ENCODE assay signal across 25 cellular contexts in the genomic region with DNA sequence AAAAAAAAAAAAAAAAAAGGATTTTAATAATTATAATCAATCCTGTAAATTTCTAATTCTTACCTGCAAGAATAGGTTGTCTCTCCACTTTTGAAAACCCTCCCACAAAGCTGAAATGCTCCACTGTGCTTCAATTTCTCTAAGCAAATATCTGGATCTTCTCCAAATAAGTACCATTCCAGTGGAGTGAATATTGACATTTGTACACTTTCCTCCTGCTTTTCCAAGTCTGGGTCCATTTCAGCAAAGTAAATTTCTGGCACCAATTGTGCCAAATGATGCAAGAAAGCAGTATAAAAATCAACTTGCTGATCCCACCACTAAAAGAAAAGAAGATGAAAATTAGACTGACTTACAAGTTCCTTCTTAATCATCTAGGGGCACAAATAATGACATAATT. TPM values are rescaled to one million over a fixed set of nuclear protein-coding genes. Genes with fewer than 3 reads are reported as not detected.
DNase-seq lines count a peak whose midpoint lies in the region; ATAC-seq, FAIRE-seq and TF ChIP-seq lines count a peak whose summit lies in the region.
"Had no signal": no experiment of that assay in that cellular context is flagged by ENCODE, and none has a peak within 500 bp of the region (broad histone marks: within the 10 kb centered on the region; RNA-seq: fewer than 3 reads in every experiment).

No MANE protein-coding gene starts in this region.

- no peaks in the 10 kb centered on the region; the same call in none of the 2 replicates for H3K79me2 ChIP-seq in GM12878 (ENCODE audit: control insufficient read depth, insufficient read depth, low read length)

- no peak for TF ChIP-seq POLR2A in GM12878 (IDR thresholded peaks at IDR 0.05; ENCODE audit: low read depth, low read length)

- in situ Hi-C loops in GM12878 (cut with MboI) = no loop called here

- no peaks in the 10 kb centered on the region for H3K27me3 Mint-ChIP-seq in natural killer cell (ENCODE audit: low read depth in 2 of 2)
- H3K27me3 Mint-ChIP-seq in natural killer cell treated with Interleukin-12 subunit alpha and Interleukin-12 subunit beta and Interleukin-15 and Interleukin-18, amount 100 ng/mL, for 72 hours = no peaks in the 10 kb centered on the region
- H3K27me3 Mint-ChIP-seq in activated CD4-positive, alpha-beta memory T cell treated with anti-CD3 and anti-CD28 coated beads for 36 hours = no peaks in the 10 kb centered on the region
- H3K27me3 Mint-ChIP-seq: T-cell had no signal

- H3K9me3 ChIP-seq in GM12878 (replicated peaks; ENCODE audit: control insufficient read depth, insufficient read depth, low read length) (no peaks in the 10 kb centered on the region), heart right ventricle (no peaks in the 10 kb centered on the region)

- H3K4me1 ChIP-seq in GM12878 (ENCODE audit: control insufficient read depth, insufficient read depth, low read length) (no peaks in the 10 kb centered on the region), heart right ventricle (peaks cover 0 to 12% (median 4%) of the 10 kb centered on the region in 9 donors)

- H3K4me1 Mint-ChIP-seq in natural killer cell = peaks cover 20 to 29% of the 10 kb centered on the region in 2 donors
- H3K4me1 Mint-ChIP-seq in natural killer cell treated with Interleukin-12 subunit alpha and Interleukin-12 subunit beta and Interleukin-15 and Interleukin-18, amount 100 ng/mL, for 72 hours (ENCODE audit: low read depth in 2 of 2) = peaks cover 21 to 24% of the 10 kb centered on the region in 2 donors
- peaks cover 15% of the 10 kb centered on the region for H3K4me1 Mint-ChIP-seq in activated CD4-positive, alpha-beta memory T cell treated with anti-CD3 and anti-CD28 coated beads for 36 hours (ENCODE audit: low read depth)

- FAIRE-seq in GM12878 (lab: Jason Lieb, UNC) = no peak
- no peak for FAIRE-seq in RCC 7860 (lab: Jason Lieb, UNC)
- FAIRE-seq: GM12892 had no signal

- RAD21 ChIA-PET in GM12878 (lab: Charles Lee; ENCODE audit: unreplicated experiment) = no interaction called here

- H4K20me1 ChIP-seq in GM12878 (ENCODE audit: control insufficient read depth, insufficient read depth) = no peaks in the 10 kb centered on the region

- no peaks in the 10 kb centered on the region for H3K9me3 Mint-ChIP-seq in natural killer cell
- H3K9me3 Mint-ChIP-seq in natural killer cell treated with Interleukin-12 subunit alpha and Interleukin-12 subunit beta and Interleukin-15 and Interleukin-18, amount 100 ng/mL, for 72 hours = no peaks in the 10 kb centered on the region
- no peaks in the 10 kb centered on the region for H3K9me3 Mint-ChIP-seq in activated CD4-positive, alpha-beta memory T cell treated with anti-CD3 and anti-CD28 coated beads for 36 hours
- H3K9me3 Mint-ChIP-seq: T-cell had no signal

- CTCF ChIA-PET in GM12878 (lab: Yijun Ruan, JAX) = no interaction called here
- CTCF ChIA-PET in activated CD4-positive, alpha-beta memory T cell treated with anti-CD3 and anti-CD28 coated beads for 36 hours (lab: Charles Lee) = no interaction called here

- TF ChIP-seq CTCF in natural killer cell (IDR thresholded peaks at IDR 0.05) (no peak), GM12878 (IDR thresholded peaks at IDR 0.05 in 2 of 3, conservative IDR thresholded peaks at IDR 0.05 in 1 of 3; ENCODE audit: control insufficient read depth in 2 of 3, extremely low read depth in 1 of 3, insufficient read depth in 1 of 3, low read depth in 3 of 3, low read length in 3 of 3) (no peak), fibroblast of the aortic adventitia (IDR thresholded peaks at IDR 0.05; ENCODE audit: insufficient read depth, low read length) (no peak), heart right ventricle (IDR thresholded peaks at IDR 0.05) (no peak)

- SMC1A ChIA-PET in GM12878 (lab: Charles Lee; ENCODE audit: uncharacterized antibody, unreplicated experiment) = interaction anchor here (1.3 kb wide), 1 partner anchor 26 kb away, joined by 3 read pairs; no protein-coding TSS in a partner anchor

- H3K36me3 ChIP-seq in GM12878 (ENCODE audit: control insufficient read depth in 2 of 2, insufficient read depth in 2 of 2, low read length in 1 of 2) (no peaks in the 10 kb centered on the region; a peak in 2 of 4 replicates), heart right ventricle (peaks cover 0 to 67% (median 35%) of the 10 kb centered on the region in 9 donors)

- H3K27ac ChIP-seq in GM12878 (ENCODE audit: control insufficient read depth, insufficient read depth) (peak overlapping the region; percentile 56; the same call in 1 of the 2 replicates), heart right ventricle (no peak overlapping the region)
- H3K27ac ChIP-seq: foreskin keratinocyte had no signal

- BruUV-seq in GM12878 (replicated peaks; lab: Mats Ljungman, UMichigan) = no TSS peak

- DNase-seq in natural killer cell (no peak), GM12878 (ENCODE audit: low read depth, low spot score) (no peak), fibroblast of the aortic adventitia (ENCODE audit: low read depth) (peak; percentile 61), NCI-H345 (lab: John Stamatoyannopoulos, UW) (no peak), heart right ventricle (no peak), RCC 7860 (ENCODE audit: low spot score) (no peak)
- DNase-seq in natural killer cell treated with Interleukin-12 subunit alpha and Interleukin-12 subunit beta and Interleukin-15 and Interleukin-18, amount 100 ng/mL, for 72 hours (ENCODE audit: low spot score) = no peak
- no peak for DNase-seq in activated CD4-positive, alpha-beta memory T cell treated with anti-CD3 and anti-CD28 coated beads for 36 hours
- DNase-seq: activated CD4-positive, alpha-beta T cell treated with anti-CD3 and anti-CD28 coated beads for 4 hours; activated CD8-positive, alpha-beta memory T cell treated with anti-CD3 and anti-CD28 coated beads, Interleukin-2, amount 50 U/mL, for 48 hours; amygdala; cerebellar nuclear complex; DMS153; effector memory CD4-positive, alpha-beta T cell; GF-D8; GOT3; hippocampal formation; KBM-7; NCI-H1694 treated with DMSO at 0.1 percent for 48 hours; NCI-H82; SHP77 treated with DMSO at 0.1 percent for 48 hours; T-cell had no signal

- no peak overlapping the region for H3K9ac ChIP-seq in GM12878 (ENCODE audit: control insufficient read depth, insufficient read depth, low read length)

- ATAC-seq in natural killer cell (no peak), GM12878 (no peak), heart right ventricle (no peak)
- no peak for ATAC-seq in natural killer cell treated with Interleukin-12 subunit alpha and Interleukin-12 subunit beta and Interleukin-15 and Interleukin-18, amount 100 ng/mL, for 72 hours
- ATAC-seq: T-cell had no signal

- no peak for TF ChIP-seq EP300 in GM12878 (IDR thresholded peaks at IDR 0.05; ENCODE audit: borderline replicate concordance in 1 of 2, control insufficient read depth in 1 of 2, low read depth in 2 of 2, low read length in 2 of 2)

- H3K27me3 ChIP-seq in GM12878 (replicated peaks in 1 of 2; ENCODE audit: control insufficient read depth in 2 of 2, insufficient read depth in 2 of 2, low read length in 1 of 2) = no peaks in the 10 kb centered on the region
- H3K27me3 ChIP-seq in heart right ventricle = no peaks in the 10 kb centered on the region
- H3K27me3 ChIP-seq: foreskin keratinocyte had no signal

- H3K27ac Mint-ChIP-seq in natural killer cell = peak overlapping the region; percentile 29 to 45
- H3K27ac Mint-ChIP-seq in natural killer cell treated with Interleukin-12 subunit alpha and Interleukin-12 subunit beta and Interleukin-15 and Interleukin-18, amount 100 ng/mL, for 72 hours = peak overlapping the region in 1 of 2 donors; percentile 10
- no peak overlapping the region for H3K27ac Mint-ChIP-seq in activated CD4-positive, alpha-beta memory T cell treated with anti-CD3 and anti-CD28 coated beads for 36 hours

- H3K4me3 ChIP-seq in GM12878 (no peak overlapping the region), fibroblast of the aortic adventitia (ENCODE audit: low read depth, low read length) (no peak overlapping the region), heart right ventricle (no peak overlapping the region)
- H3K4me3 ChIP-seq: lung had no signal

- POLR2A ChIA-PET in GM12878 (lab: Charles Lee) = interaction anchor here (0.6 to 0.7 kb wide), 3 partner anchors 36 to 385 kb away, joined by 3 to 8 read pairs (median 6); no protein-coding TSS in a partner anchor
- POLR2A ChIA-PET in activated CD4-positive, alpha-beta memory T cell treated with anti-CD3 and anti-CD28 coated beads for 36 hours (lab: Charles Lee) = no interaction called here

- no peak overlapping the region for H3K4me2 ChIP-seq in GM12878 (ENCODE audit: control insufficient read depth, insufficient read depth)

- TF ChIP-seq RAD21 in GM12878 (IDR thresholded peaks at IDR 0.05; ENCODE audit: insufficient read depth, low read depth, low read length) = no peak

- no peak overlapping the region for H2AFZ ChIP-seq in GM12878 (ENCODE audit: control insufficient read depth, low read depth, low read length)

- intact Hi-C loops in natural killer cell (cut with micrococcal nuclease) = no loop called here
- intact Hi-C loops in GM12878 (cut with micrococcal nuclease; ENCODE audit: unreplicated experiment) = no loop called here
- intact Hi-C loops in activated CD4-positive, alpha-beta memory T cell treated with anti-CD3 and anti-CD28 coated beads for 36 hours (cut with micrococcal nuclease) = no loop called here
- intact Hi-C loops in heart right ventricle (cut with DNase I) = no loop called here

- no peak overlapping the region for H3K4me3 Mint-ChIP-seq in natural killer cell
- no peak overlapping the region for H3K4me3 Mint-ChIP-seq in natural killer cell treated with Interleukin-12 subunit alpha and Interleukin-12 subunit beta and Interleukin-15 and Interleukin-18, amount 100 ng/mL, for 72 hours
- no peak overlapping the region for H3K4me3 Mint-ChIP-seq in activated CD4-positive, alpha-beta memory T cell treated with anti-CD3 and anti-CD28 coated beads for 36 hours
- H3K4me3 Mint-ChIP-seq: T-cell had no signal

- peaks cover 8% of the 10 kb centered on the region for H3K36me3 Mint-ChIP-seq in natural killer cell
- peaks cover 16% of the 10 kb centered on the region for H3K36me3 Mint-ChIP-seq in natural killer cell treated with Interleukin-12 subunit alpha and Interleukin-12 subunit beta and Interleukin-15 and Interleukin-18, amount 100 ng/mL, for 72 hours
- peaks cover 27% of the 10 kb centered on the region for H3K36me3 Mint-ChIP-seq in activated CD4-positive, alpha-beta memory T cell treated with anti-CD3 and anti-CD28 coated beads for 36 hours

RNA-seq across cellular contexts. Expression of gene UBR1, which starts 19.9 kb away (rescaled TPM):
- total RNA-seq in natural killer cell = 10 to 100 TPM; 54.3 to 70.5 (median 61.4) TPM
- 10 to 100 TPM; 56.4 to 59.4 TPM for total RNA-seq in natural killer cell treated with Interleukin-12 subunit alpha and Interleukin-12 subunit beta and Interleukin-15 and Interleukin-18, amount 100 ng/mL, for 72 hours
- 132 and 148 TPM in 2 replicates for total RNA-seq in GM12878 (2013; cell fraction: nucleolus; rRNA removed)
- total RNA-seq in GM12878 (2014; rRNA removed) = 17.9 and 20.8 TPM in 2 replicates
- total RNA-seq in GM12878 (2014; rRNA removed; fragmentation: Illumina TruSeq; extraction: Trizol) = 25.5 and 27.5 TPM in 2 replicates
- total RNA-seq in GM12878 (2021) = 17.2 and 20.6 TPM in 2 replicates
- 8.3 TPM for polyA plus RNA-seq in GM12878 (2011; ENCODE audit: low read depth)
- polyA plus RNA-seq in GM12878 (2011; rRNA removed) = 15.4 and 21.8 TPM in 2 replicates
- polyA plus RNA-seq in GM12878 (2011; cell fraction: cytosol; rRNA removed) = 5.7 and 7.3 TPM in 2 replicates
- polyA plus RNA-seq in GM12878 (2011; cell fraction: nucleus; rRNA removed) = 10.7 and 11.8 TPM in 2 replicates
- 7.8 and 8.2 TPM in 2 replicates for polyA plus RNA-seq in GM12878 (2012)
- polyA plus RNA-seq in GM12878 (2014; fragmentation: Illumina TruSeq; extraction: Trizol) = 14.9 and 17.5 TPM in 2 replicates
- 1 to 10 TPM; 4.5 to 5.5 TPM for polyA plus RNA-seq in GM12878 (2014; fragmentation: Nextera tagmentation; extraction: Ambion mirVana)
- polyA plus RNA-seq in GM12878 (2014; rRNA removed) = 9.3 and 9.7 TPM in 2 replicates
- 10 to 100 TPM; 22.5 TPM for polyA plus RNA-seq in GM12878 (2016; fragmentation: Nextera tagmentation; extraction: Ambion mirVana)
- polyA minus RNA-seq in GM12878 (2011; rRNA and poly(A)+ RNA removed) = 24.8 and 37.7 TPM in 2 replicates
- 13.4 and 13.5 TPM in 2 replicates for polyA minus RNA-seq in GM12878 (2011; cell fraction: cytosol; rRNA and poly(A)+ RNA removed)
- polyA minus RNA-seq in GM12878 (2011; cell fraction: nucleus; rRNA and poly(A)+ RNA removed) = 25.5 and 33.8 TPM in 2 replicates
- 14.1 and 38.1 TPM in 2 replicates for total RNA-seq in fibroblast of the aortic adventitia (ENCODE audit: low replicate concordance)
- 10 to 100 TPM; 24.5 to 29.7 TPM for total RNA-seq in activated CD4-positive, alpha-beta memory T cell treated with anti-CD3 and anti-CD28 coated beads for 36 hours
- 10 to 100 TPM; 19.2 to 46.2 (median 28.1) TPM for total RNA-seq in heart right ventricle
- polyA plus RNA-seq in heart right ventricle = 1 to 10 TPM; 3.8 to 4.8 TPM

RNA-seq across cellular contexts. Expression of gene TMEM62, which starts 47.5 kb away (rescaled TPM):
- total RNA-seq in natural killer cell (10 to 100 TPM; 39.4 to 43.8 (median 40.8) TPM), GM12878 (2014; rRNA removed) (26.6 and 26.8 TPM in 2 replicates), GM12878 (2014; rRNA removed; fragmentation: Illumina TruSeq; extraction: Trizol) (23.6 and 24.1 TPM in 2 replicates), GM12878 (2021) (15.8 and 18.3 TPM in 2 replicates), fibroblast of the aortic adventitia (ENCODE audit: low replicate concordance) (9.6 and 18.5 TPM in 2 replicates), heart right ventricle (10 to 100 TPM in 7 of 10 donors, 1 to 10 TPM in 3; 7.6 to 13.8 (median 11.7) TPM)
- total RNA-seq in natural killer cell treated with Interleukin-12 subunit alpha and Interleukin-12 subunit beta and Interleukin-15 and Interleukin-18, amount 100 ng/mL, for 72 hours = 10 to 100 TPM; 25.5 to 40.3 TPM
- total RNA-seq in GM12878 (2013; cell fraction: nucleolus; rRNA removed) = 116 and 118 TPM in 2 replicates
- 9.0 TPM for polyA plus RNA-seq in GM12878 (2011; ENCODE audit: low read depth)
- polyA plus RNA-seq in GM12878 (2011; rRNA removed) (15.7 and 19.1 TPM in 2 replicates), GM12878 (2014; fragmentation: Illumina TruSeq; extraction: Trizol) (19.1 and 20.3 TPM in 2 replicates), GM12878 (2014; fragmentation: Nextera tagmentation; extraction: Ambion mirVana) (1 to 10 TPM; 7.0 to 9.7 TPM), GM12878 (2014; rRNA removed) (14.1 and 15.6 TPM in 2 replicates), GM12878 (2016; fragmentation: Nextera tagmentation; extraction: Ambion mirVana) (10 to 100 TPM; 11.6 to 12.5 TPM), heart right ventricle (10 to 100 TPM; 11.4 to 13.9 TPM)
- 8.2 and 10.7 TPM in 2 replicates for polyA plus RNA-seq in GM12878 (2011; cell fraction: cytosol; rRNA removed)
- 25.3 and 29.7 TPM in 2 replicates for polyA plus RNA-seq in GM12878 (2011; cell fraction: nucleus; rRNA removed)
- polyA plus RNA-seq in GM12878 (2012) = 7.7 and 12.4 TPM in 2 replicates
- polyA minus RNA-seq in GM12878 (2011; rRNA and poly(A)+ RNA removed) = 14.3 and 14.6 TPM in 2 replicates
- 4.0 and 5.9 TPM in 2 replicates for polyA minus RNA-seq in GM12878 (2011; cell fraction: cytosol; rRNA and poly(A)+ RNA removed)
- 16.1 and 34.2 TPM in 2 replicates for polyA minus RNA-seq in GM12878 (2011; cell fraction: nucleus; rRNA and poly(A)+ RNA removed)
- total RNA-seq in activated CD4-positive, alpha-beta memory T cell treated with anti-CD3 and anti-CD28 coated beads for 36 hours = 10 to 100 TPM; 11.3 to 12.7 TPM
